ENCODE assay signal across 19 cellular contexts in the genomic region with DNA sequence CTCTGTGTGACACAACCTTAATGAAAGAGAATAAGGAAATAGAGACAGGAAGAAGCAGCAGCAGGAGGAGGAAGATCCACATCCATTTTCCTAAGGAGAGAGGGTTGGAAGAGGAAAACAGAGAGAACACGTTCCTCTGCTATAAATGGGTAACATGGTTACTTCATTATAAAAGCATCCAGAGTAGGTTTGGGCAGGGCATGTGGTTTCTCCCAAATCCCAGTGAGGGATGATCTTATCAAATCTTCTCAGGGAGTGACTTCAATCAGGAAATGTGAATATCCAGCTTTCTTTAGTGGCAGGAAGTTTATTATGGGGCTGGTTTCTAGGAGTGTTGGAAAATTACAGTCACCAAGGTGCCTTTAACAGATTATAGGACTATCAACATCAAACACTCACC. TPM values are rescaled to one million over a fixed set of nuclear protein-coding genes. Genes with fewer than 3 reads are reported as not detected.
A peak's percentile ranks its signal among the peaks of the same experiment; 100 is the strongest.
DNase-seq lines count a peak whose midpoint lies in the region; ATAC-seq, FAIRE-seq and TF ChIP-seq lines count a peak whose summit lies in the region.
"Had no signal": no experiment of that assay in that cellular context is flagged by ENCODE, and none has a peak within 500 bp of the region (broad histone marks: within the 10 kb centered on the region; RNA-seq: fewer than 3 reads in every experiment).

No MANE protein-coding gene starts in this region.

- no peak overlapping the region for H3K4me3 ChIP-seq in adipocyte (ENCODE audit: low read length)
- H3K4me3 ChIP-seq in keratinocyte (ENCODE audit: control insufficient read depth in 2 of 3, extremely low read depth in 1 of 3, insufficient read depth in 2 of 3, low read depth in 1 of 3, low read length in 3 of 3): no peak overlapping the region

- dilution Hi-C loops in keratinocyte (cut with MboI; ENCODE audit: extremely low pct_ligation_motif_present, low sequenced_read_pairs): no loop called here

- no peak overlapping the region for H3K4me2 ChIP-seq in keratinocyte (ENCODE audit: control insufficient read depth, extremely low read depth, insufficient read depth, low read depth, low read length)
- H3K4me2 ChIP-seq: KMS-11 had no signal

- no peak for TF ChIP-seq CTCF in keratinocyte (optimal IDR thresholded peaks at IDR 0.05 in 1 of 3, IDR thresholded peaks at IDR 0.05 in 1 of 3, conservative IDR thresholded peaks at IDR 0.05 in 1 of 3; ENCODE audit: extremely low read depth in 1 of 3, insufficient read depth in 2 of 3, low read length in 3 of 3)

- H3K27ac ChIP-seq in keratinocyte (ENCODE audit: control insufficient read depth, insufficient read depth, low read length): no peak overlapping the region
- peak overlapping the region; percentile 98 for H3K27ac ChIP-seq in substantia nigra (ENCODE audit: low read depth, low read length, poor library complexity, severe bottlenecking)
- H3K27ac ChIP-seq: KMS-11 had no signal

- peak; percentile 58 for FAIRE-seq in keratinocyte (lab: Jason Lieb, UNC)
- FAIRE-seq: D721Med had no signal

- H3K9me3 Mint-ChIP-seq in activated T-cell treated with anti-CD3 and anti-CD28 coated beads, Interleukin-2, amount 50 U/mL, for 4 hours: no peaks in the 10 kb centered on the region
- H3K9me3 Mint-ChIP-seq: CD4-positive, alpha-beta memory T cell had no signal

- no peaks in the 10 kb centered on the region for H3K9me1 ChIP-seq in keratinocyte (ENCODE audit: control insufficient read depth, extremely low read depth, insufficient read depth, low read length)

- no peak for ATAC-seq in activated T-cell treated with anti-CD3 and anti-CD28 coated beads, Interleukin-2, amount 50 U/mL, for 4 hours
- ATAC-seq: Panc1 had no signal

- H3K9ac ChIP-seq in adipocyte (ENCODE audit: low read length): no peak overlapping the region
- no peak overlapping the region for H3K9ac ChIP-seq in keratinocyte (ENCODE audit: control insufficient read depth, extremely low read depth, insufficient read depth, low read length)
- H3K9ac ChIP-seq: KMS-11 had no signal

- H3K9me3 ChIP-seq in adipocyte (ENCODE audit: control insufficient read depth, low read length): no peaks in the 10 kb centered on the region
- no peaks in the 10 kb centered on the region for H3K9me3 ChIP-seq in keratinocyte (ENCODE audit: control insufficient read depth, low read depth, low read length)
- H3K9me3 ChIP-seq: BE2C had no signal

- H3K27me3 Mint-ChIP-seq in activated T-cell treated with anti-CD3 and anti-CD28 coated beads, Interleukin-2, amount 50 U/mL, for 4 hours (ENCODE audit: low read depth): peaks cover 4% of the 10 kb centered on the region

- H3K36me3 Mint-ChIP-seq in activated T-cell treated with anti-CD3 and anti-CD28 coated beads, Interleukin-2, amount 50 U/mL, for 4 hours (ENCODE audit: insufficient read depth): peaks cover 5% of the 10 kb centered on the region
- H3K36me3 Mint-ChIP-seq: CD4-positive, alpha-beta memory T cell had no signal

- H2AFZ ChIP-seq in keratinocyte (ENCODE audit: control insufficient read depth, low read length): peak overlapping the region; percentile 4

- DNase-seq in M059J (ENCODE audit: low read depth): peak; percentile 5
- peak; percentile 13 for DNase-seq in adipocyte (ENCODE audit: low read depth)
- no peak for DNase-seq in keratinocyte (ENCODE audit: low read depth, low spot score)
- DNase-seq in substantia nigra (lab: John Stamatoyannopoulos, UW): no peak
- DNase-seq in HCEC 1CT: no peak
- DNase-seq in activated T-cell treated with anti-CD3 and anti-CD28 coated beads, Interleukin-2, amount 50 U/mL, for 4 hours: no peak
- no peak for DNase-seq in head of caudate nucleus
- DNase-seq: BE2C; CD4-positive, alpha-beta memory T cell; DND-41; NCI-H1417; NCI-H2029; NCI-H2171 treated with DMSO at 0.1 percent for 48 hours; NCI-H510A; NCI-H82; SHP77 had no signal

- no peaks in the 10 kb centered on the region for H3K79me2 ChIP-seq in keratinocyte (ENCODE audit: control insufficient read depth, insufficient read depth, low read length)

- H3K4me1 ChIP-seq in adipocyte (ENCODE audit: control insufficient read depth, insufficient read depth, low read length): no peaks in the 10 kb centered on the region
- H3K4me1 ChIP-seq in keratinocyte (ENCODE audit: control insufficient read depth, extremely low read depth, insufficient read depth, low read length): peaks cover 15% of the 10 kb centered on the region
- H3K4me1 ChIP-seq: BE2C had no signal

- H3K27me3 ChIP-seq in adipocyte (replicated peaks; ENCODE audit: control insufficient read depth, insufficient read depth, low read length) (peaks cover 13% of the 10 kb centered on the region), keratinocyte (ENCODE audit: control insufficient read depth, extremely low read depth, insufficient read depth, low read length) (no peaks in the 10 kb centered on the region)
- H3K27me3 ChIP-seq: BE2C had no signal

- no peak overlapping the region for H3K4me3 Mint-ChIP-seq in activated T-cell treated with anti-CD3 and anti-CD28 coated beads, Interleukin-2, amount 50 U/mL, for 4 hours
- H3K4me3 Mint-ChIP-seq: CD4-positive, alpha-beta memory T cell had no signal

- H3K36me3 ChIP-seq in adipocyte (ENCODE audit: control insufficient read depth, insufficient read depth, low read length, severe bottlenecking): no peaks in the 10 kb centered on the region
- H3K36me3 ChIP-seq in keratinocyte (ENCODE audit: control insufficient read depth in 2 of 2, extremely low read depth in 1 of 2, insufficient read depth in 2 of 2, low read length in 2 of 2): no peaks in the 10 kb centered on the region
- H3K36me3 ChIP-seq: BE2C had no signal

- intact Hi-C loops in head of caudate nucleus (cut with DNase I): no loop called here

- H4K20me1 ChIP-seq in keratinocyte (ENCODE audit: control insufficient read depth, extremely low read depth, insufficient read depth, low read length): no peaks in the 10 kb centered on the region

- no peaks in the 10 kb centered on the region for H3K4me1 Mint-ChIP-seq in activated T-cell treated with anti-CD3 and anti-CD28 coated beads, Interleukin-2, amount 50 U/mL, for 4 hours (ENCODE audit: low read depth)
- H3K4me1 Mint-ChIP-seq: CD4-positive, alpha-beta memory T cell had no signal

RNA-seq across cellular contexts. Expression of gene CYP2J2, which starts 11.1 kb away (rescaled TPM):
- total RNA-seq in M059J (2014; rRNA removed; shearing (Covaris generic)): 1.7 and 3.2 TPM in 2 replicates
- 5.7 to 6.7 TPM (median 6.7 TPM) in 3 replicates for polyA plus RNA-seq in keratinocyte
- polyA plus RNA-seq in keratinocyte (2011; ENCODE audit: low read depth): 2.7 TPM
- 5.5 and 6.0 TPM in 2 replicates for polyA plus RNA-seq in keratinocyte (2011; cell fraction: cytosol; rRNA removed)
- polyA plus RNA-seq in keratinocyte (2011; cell fraction: nucleus; rRNA removed): 14.7 and 15.8 TPM in 2 replicates
- 3.3 and 6.6 TPM in 2 replicates for polyA plus RNA-seq in keratinocyte (2012; ENCODE audit: low replicate concordance)
- polyA minus RNA-seq in keratinocyte: 3.6 to 5.6 TPM (median 3.8 TPM) in 3 replicates
- polyA minus RNA-seq in keratinocyte (2011; cell fraction: cytosol; rRNA and poly(A)+ RNA removed): 4.2 TPM
- 4.3 and 8.0 TPM in 2 replicates for polyA minus RNA-seq in keratinocyte (2011; cell fraction: nucleus; rRNA and poly(A)+ RNA removed)
- 1 to 10 TPM in 2 of 3 donors, under 1 TPM in 1; 0.52 to 1.3 (median 1.1) TPM for total RNA-seq in activated T-cell treated with anti-CD3 and anti-CD28 coated beads, Interleukin-2, amount 50 U/mL, for 4 hours

Comparison
In these comparisons a context has a peak if more than half of its experiments do, and no peak if none do; other contexts are left out.
1. DNase-seq: peak in M059J (single experiment) and adipocyte (single experiment); none in keratinocyte (single experiment), substantia nigra (0 of 49), HCEC 1CT (single experiment), activated T-cell treated with anti-CD3 and anti-CD28 coated beads, Interleukin-2, amount 50 U/mL, for 4 hours (single experiment) and head of caudate nucleus (0 of 42).